Comparison of ENCODE assay signal across 24 cellular contexts in genomic region chr18:34959989-34960388, GRCh38.
"Had no signal": no experiment of that assay in that cellular context is flagged by ENCODE, and none has a peak within 500 bp of the region (broad histone marks: within the 10 kb centered on the region; RNA-seq: fewer than 3 reads in every experiment).

No MANE protein-coding gene starts in this region.

- H3K27me3 ChIP-seq: brain microvascular endothelial cell, gastroesophageal sphincter, neural progenitor cell, vagina had no signal

- H3K9me3 ChIP-seq: gastroesophageal sphincter, thoracic aorta, vagina had no signal

- H3K27ac ChIP-seq: brain microvascular endothelial cell, gastroesophageal sphincter, neural progenitor cell, thoracic aorta, vagina had no signal

- DNase-seq: activated CD4-positive, alpha-beta memory T cell treated with anti-CD3 and anti-CD28 coated beads, Interleukin-2, amount 10 ng/mL, durations not matched to agents 7 days and 5 days; activated CD4-positive, alpha-beta T cell treated with anti-CD3 and anti-CD28 coated beads for 1 hour; activated CD4-positive, alpha-beta T cell treated with anti-CD3 and anti-CD28 coated beads, Interleukin-2, amount 10 ng/mL, durations not matched to agents 7 days and 5 days; activated CD8-positive, alpha-beta memory T cell treated with anti-CD3 and anti-CD28 coated beads, Interleukin-2, amount 50 U/mL, for 48 hours; activated gamma-delta T cell treated with Interleukin-2 at 50 U/mL for 16 hours; activated naive CD4-positive, alpha-beta T cell treated with anti-CD3 and anti-CD28 coated beads, Interleukin-2, amount 50 U/mL, for 16 hours; activated T-cell treated with anti-CD3 and anti-CD28 coated beads, Interleukin-2, amount 50 U/mL, for 4 hours; amniotic stem cell; brain microvascular endothelial cell; cortex of kidney; hippocampal formation; immature natural killer cell; kidney; naive thymus-derived CD4-positive, alpha-beta T cell; right cardiac atrium; stimulated activated CD4-positive, alpha-beta T cell treated with anti-CD3 and anti-CD28 coated beads, Interleukin-2, amount 100 ng/mL, for 48 hours; stimulated activated naive CD4-positive, alpha-beta T cell treated with Interleukin-2 at 50 U/mL for 16 hours; T-helper 2 cell had no signal

- H3K4me3 ChIP-seq: gastroesophageal sphincter, neural progenitor cell, thoracic aorta, vagina had no signal

- H3K9ac ChIP-seq: neural progenitor cell had no signal

- H3K4me2 ChIP-seq: neural progenitor cell had no signal

- H2AFZ ChIP-seq: neural progenitor cell had no signal

- H3K4me1 ChIP-seq: neural progenitor cell, vagina had no signal

- H3K36me3 ChIP-seq: brain microvascular endothelial cell, gastroesophageal sphincter, neural progenitor cell, thoracic aorta, vagina had no signal

- ATAC-seq: activated T-cell treated with anti-CD3 and anti-CD28 coated beads, Interleukin-2, amount 50 U/mL, for 4 hours; activated T-helper 17 cell treated with anti-CD3 and anti-CD28 coated beads, Interleukin-2, amount 50 U/mL, for 72 hours; gastroesophageal sphincter; naive thymus-derived CD4-positive, alpha-beta T cell; right cardiac atrium; WTC11 had no signal
